8 cellular contexts compared by ENCODE assay signal in the genomic region with DNA sequence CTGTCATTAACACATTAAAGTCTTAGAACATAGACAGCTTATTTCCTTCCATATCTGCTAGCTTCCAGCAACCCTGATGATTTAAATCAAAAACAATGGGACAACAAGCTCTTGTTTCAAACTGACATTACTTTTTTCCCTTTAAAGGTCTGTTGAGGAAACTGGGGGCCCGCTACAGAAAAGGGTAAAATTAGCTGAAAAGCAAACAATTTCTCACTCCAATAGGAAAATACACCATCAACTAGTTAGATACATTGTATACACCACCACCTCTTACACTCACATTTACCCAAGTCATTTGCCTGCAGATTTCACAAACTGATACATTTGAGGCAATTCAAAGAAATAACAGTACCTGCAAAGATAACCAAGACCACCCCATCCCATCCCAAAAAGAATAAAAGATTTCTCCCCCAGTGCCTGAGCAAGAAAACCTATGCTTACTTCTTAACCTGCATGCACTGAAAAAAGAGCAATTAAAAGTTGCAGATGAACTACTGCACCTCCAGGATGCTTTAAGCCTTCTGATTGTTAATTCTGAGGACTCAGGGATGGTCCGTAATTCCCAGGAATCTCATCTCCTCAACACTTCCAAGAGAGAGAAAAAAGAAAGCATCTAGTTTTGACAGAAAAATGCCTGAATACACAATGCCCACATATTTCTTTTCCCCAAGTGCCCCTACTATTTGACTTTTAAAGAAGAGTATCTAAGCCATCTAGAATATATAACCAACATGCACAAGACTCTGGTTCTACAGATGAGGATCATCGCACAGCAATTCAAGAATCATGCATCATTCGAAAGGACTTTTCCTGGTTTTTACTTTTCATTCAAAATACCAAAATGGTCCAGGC. TPM values are rescaled to one million over a fixed set of nuclear protein-coding genes. Genes with fewer than 3 reads are reported as not detected.
DNase-seq lines count a peak whose midpoint lies in the region; ATAC-seq lines count a peak whose summit lies in the region.

No MANE protein-coding gene starts in this region.

- H3K4me2 ChIP-seq in GM23248 (ENCODE audit: unreplicated experiment): peak overlapping the region; percentile 38

- peaks cover 46% of the 10 kb centered on the region for H3F3A ChIP-seq in GM23248 (ENCODE audit: insufficient read depth)

- H3K27ac ChIP-seq in GM23248: no peak overlapping the region
- peak overlapping the region; percentile 96; the same call in 1 of the 2 replicates for H3K27ac ChIP-seq in SJSA1
- H3K27ac ChIP-seq in right cardiac atrium (ENCODE audit: low read length): peak overlapping the region; percentile 80

- no peaks in the 10 kb centered on the region for H3K36me3 ChIP-seq in GM23248 (ENCODE audit: low read depth)
- peaks cover 38% of the 10 kb centered on the region for H3K36me3 ChIP-seq in SJSA1

- H3K27me3 ChIP-seq in GM23248 (replicated peaks; ENCODE audit: insufficient read depth) (no peaks in the 10 kb centered on the region), SJSA1 (replicated peaks) (no peaks in the 10 kb centered on the region), right cardiac atrium (ENCODE audit: control insufficient read depth, insufficient read depth) (no peaks in the 10 kb centered on the region)

- H3K9me2 ChIP-seq in GM23248 (ENCODE audit: insufficient read depth): no peaks in the 10 kb centered on the region

- H3K9ac ChIP-seq in GM23248: peak overlapping the region; percentile 29

- peak overlapping the region; percentile 40; the same call in 1 of the 2 replicates for H2AFZ ChIP-seq in GM23248

- H3K79me2 ChIP-seq in GM23248 (ENCODE audit: insufficient read depth): peaks cover 97% of the 10 kb centered on the region

- H3K9me3 ChIP-seq in GM23248 (ENCODE audit: low read depth): no peaks in the 10 kb centered on the region
- no peaks in the 10 kb centered on the region for H3K9me3 ChIP-seq in SJSA1 (replicated peaks)
- H3K9me3 ChIP-seq in right cardiac atrium (ENCODE audit: control insufficient read depth, low read length): no peaks in the 10 kb centered on the region

- DNase-seq in GM23248 (no peak), SJSA1 (ENCODE audit: low read depth in 1 of 2, low spot score in 2 of 2) (no peak), right cardiac atrium (no peak), skeletal muscle cell (ENCODE audit: low read depth) (no peak), DMS 273 treated with DMSO at 0.1 percent for 48 hours (lab: John Stamatoyannopoulos, UW) (no peak), NCI-H187 treated with DMSO at 0.1 percent for 48 hours (lab: John Stamatoyannopoulos, UW) (no peak), foreskin melanocyte (no peak)

- in situ Hi-C loops in GM23248 (cut with MboI): no loop called here

- WGBS in GM23248 (ENCODE audit: low coverage in 1 of 2, low lambda C conversion rate in 2 of 2, missing lambda C conversion rate in 2 of 2), 2 experiments: 92% methylated on average over 4 of the region's 4 CpGs
- WGBS in right cardiac atrium: 64% methylated on average over 4 of the region's 4 CpGs

- intact Hi-C loops in right cardiac atrium (cut with DNase I): loop anchor here in 1 of 4 donors (10.0 kb wide), 1 partner anchor 46 kb away; no protein-coding TSS in a partner anchor

- H4K20me1 ChIP-seq in GM23248 (ENCODE audit: insufficient read depth): no peaks in the 10 kb centered on the region

- H3K4me1 ChIP-seq in GM23248 (ENCODE audit: insufficient read depth) (peaks cover 61% of the 10 kb centered on the region), SJSA1 (replicated peaks) (peaks cover 80% of the 10 kb centered on the region), right cardiac atrium (ENCODE audit: control insufficient read depth, insufficient read depth, low read length) (peaks cover 28% of the 10 kb centered on the region)

- H3K4me3 ChIP-seq in GM23248: no peak overlapping the region
- no peak overlapping the region for H3K4me3 ChIP-seq in SJSA1
- peak overlapping the region; percentile 35 for H3K4me3 ChIP-seq in right cardiac atrium (ENCODE audit: low read length)
- peak overlapping the region; percentile 15 for H3K4me3 ChIP-seq in skeletal muscle cell (ENCODE audit: low read depth, low read length)

- ATAC-seq in right cardiac atrium (no peak), HG03045 (IDR thresholded peaks at IDR 0.05; ENCODE audit: unreplicated experiment) (no peak)

RNA-seq across cellular contexts. Expression of a gene that starts 5.6 kb away (rescaled TPM):
- 10.2 and 14.3 TPM in 2 replicates for total RNA-seq in GM23248 (2014; rRNA removed; shearing (Covaris generic))
- 12.1 and 12.4 TPM in 2 replicates for polyA plus RNA-seq in GM23248 (2016; fragmentation: Nextera tagmentation; extraction: Ambion mirVana)
- 6.0 and 13.5 TPM in 2 replicates for total RNA-seq in SJSA1 (2014; rRNA removed; shearing (Covaris generic))
- total RNA-seq in right cardiac atrium: 10 to 100 TPM; 20.4 to 35.7 (median 31.4) TPM
- 10.0 TPM for polyA plus RNA-seq in right cardiac atrium

Comparison
In these comparisons a context has a peak if more than half of its experiments do, and no peak if none do; other contexts are left out.
1. H3K4me3 ChIP-seq: peak in right cardiac atrium (single experiment) and skeletal muscle cell (single experiment); none in GM23248 (single experiment) and SJSA1 (single experiment).